ENCODE assay signal across 1 cellular context in the genomic region with DNA sequence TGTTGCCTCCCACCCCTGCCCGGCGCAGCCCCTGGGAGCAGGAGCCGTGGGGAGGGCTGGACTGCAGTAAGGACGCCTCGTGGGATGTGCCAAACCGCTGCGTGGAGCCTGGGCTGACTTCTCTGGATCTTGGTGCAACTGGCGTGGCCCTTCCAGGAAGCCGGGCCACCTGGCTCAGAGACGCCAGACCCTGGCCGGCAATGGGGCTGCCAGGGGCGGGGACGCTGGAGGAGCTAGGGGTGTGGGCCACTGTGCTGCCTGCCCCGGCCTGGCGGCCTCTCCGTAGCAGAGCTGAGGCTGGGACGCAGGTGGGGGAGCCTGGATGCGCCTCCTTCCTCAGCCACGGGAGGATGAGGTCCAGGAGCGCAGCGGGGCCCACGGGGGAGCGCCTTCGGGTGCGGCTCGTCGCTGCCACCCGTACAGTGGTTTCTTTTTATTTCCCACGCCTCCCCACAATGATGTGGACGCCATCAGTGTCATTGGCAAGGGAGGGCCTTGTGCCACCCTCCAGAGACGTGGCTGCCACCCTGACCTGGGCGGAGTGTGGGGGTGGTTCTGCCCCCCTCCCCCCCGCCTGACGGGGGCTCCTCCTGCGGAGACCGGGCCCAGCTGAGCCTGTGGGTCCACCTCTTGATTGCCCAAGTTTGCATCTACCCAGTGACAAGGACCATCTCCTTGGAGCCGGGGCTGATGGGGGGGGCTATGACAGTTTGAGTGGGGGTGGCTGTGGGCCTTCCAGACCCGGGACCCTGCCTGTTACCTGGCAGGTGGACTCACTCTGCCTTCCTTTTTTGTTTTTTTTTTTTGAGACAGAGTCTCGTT.
A peak's percentile ranks its signal among the peaks of the same experiment; 100 is the strongest.
TF ChIP-seq lines count a peak whose summit lies in the region.

No MANE protein-coding gene starts in this region.

TF ChIP-seq in K562, 482 proteins besides CTCF, POLR2A, EP300 and RAD21:
- TF ChIP-seq HDAC8 (tag; IDR thresholded peaks at IDR 0.05): no peak
- peak; percentile 36 for TF ChIP-seq FIP1L1 (IDR thresholded peaks at IDR 0.05; ENCODE audit: low read depth, low read length, poor library complexity, severe bottlenecking)
- peak; percentile 70 for TF ChIP-seq POLR2G (IDR thresholded peaks at IDR 0.05; ENCODE audit: low read depth, low read length)
- TF ChIP-seq BCL6 (CRISPR knock-in tag; IDR thresholded peaks at IDR 0.05): no peak
- TF ChIP-seq PCBP1 (IDR thresholded peaks at IDR 0.05; ENCODE audit: low read depth, low read length, poor library complexity, severe bottlenecking): peak; percentile 15
TF ChIP-seq in K562: peak in this region for 3.
